In genomic region chr4:139901516-139902327, GRCh38 we compare ENCODE assay signal across 10 cellular contexts.
DNase-seq lines count a peak whose midpoint lies in the region; ATAC-seq, FAIRE-seq and TF ChIP-seq lines count a peak whose summit lies in the region.
"Had no signal": no experiment of that assay in that cellular context is flagged by ENCODE, and none has a peak within 500 bp of the region (broad histone marks: within the 10 kb centered on the region; RNA-seq: fewer than 3 reads in every experiment).

No MANE protein-coding gene starts in this region.

- no peak overlapping the region for H3K4me2 ChIP-seq in HepG2 (ENCODE audit: low read depth, low read length)

- TF ChIP-seq POLR2A in right lobe of liver (IDR thresholded peaks at IDR 0.05), result no peak
- TF ChIP-seq POLR2A in HepG2 (IDR thresholded peaks at IDR 0.05; ENCODE audit: insufficient read depth in 1 of 2, low read depth in 2 of 2, low read length in 2 of 2), result no peak

- no peaks in the 10 kb centered on the region for H4K20me1 ChIP-seq in HepG2 (ENCODE audit: insufficient read depth, low read length)

- H3K79me2 ChIP-seq in HepG2 (ENCODE audit: insufficient read depth, low read length), result no peaks in the 10 kb centered on the region

- no peak for DNase-seq in right lobe of liver
- no peak for DNase-seq in HepG2 (ENCODE audit: low spot score)
- DNase-seq in cerebellar cortex (ENCODE audit: low spot score), result peak; percentile 34
- no peak for DNase-seq in NCI-H2081 treated with DMSO at 0.1 percent for 48 hours (lab: John Stamatoyannopoulos, UW)
- DNase-seq in activated CD4-positive, alpha-beta memory T cell treated with anti-CD3 and anti-CD28 coated beads for 36 hours, result no peak
- no peak for DNase-seq in HuH-7.5 (ENCODE audit: low spot score)
- DNase-seq: activated effector memory CD4-positive, alpha-beta T cell treated with anti-CD3 and anti-CD28 coated beads, Interleukin-2, amount 50 U/mL, for 16 hours; naive thymus-derived CD4-positive, alpha-beta T cell had no signal

- H3K36me3 Mint-ChIP-seq in activated CD4-positive, alpha-beta memory T cell treated with anti-CD3 and anti-CD28 coated beads for 36 hours, result peaks cover 3% of the 10 kb centered on the region

- H3K9me3 ChIP-seq in right lobe of liver (no peaks in the 10 kb centered on the region), HepG2 (ENCODE audit: low read length) (no peaks in the 10 kb centered on the region), muscle layer of duodenum (ENCODE audit: control insufficient read depth in 1 of 2, low read length in 2 of 2) (no peaks in the 10 kb centered on the region)

- POLR2A ChIA-PET in HepG2 (lab: Yijun Ruan, JAX), result no interaction called here
- POLR2A ChIA-PET in activated CD4-positive, alpha-beta memory T cell treated with anti-CD3 and anti-CD28 coated beads for 36 hours (lab: Charles Lee), result no interaction called here

- H3K27ac ChIP-seq in right lobe of liver (no peak overlapping the region), HepG2 (ENCODE audit: extremely low read length, insufficient read depth, low read length) (no peak overlapping the region), muscle layer of duodenum (ENCODE audit: low read length) (peak overlapping the region; percentile 74)

- in situ Hi-C loops in HepG2 (cut with HindIII; ENCODE audit: extremely low pct_ligation_motif_present, low pct_unique_long_range_greater_than_20kb), result no loop called here

- no peak overlapping the region for H3K4me3 Mint-ChIP-seq in activated CD4-positive, alpha-beta memory T cell treated with anti-CD3 and anti-CD28 coated beads for 36 hours

- intact Hi-C loops in right lobe of liver (cut with DNase I), result no loop called here
- intact Hi-C loops in HepG2 (cut with micrococcal nuclease; ENCODE audit: unreplicated experiment), result no loop called here
- intact Hi-C loops in activated CD4-positive, alpha-beta memory T cell treated with anti-CD3 and anti-CD28 coated beads for 36 hours (cut with micrococcal nuclease), result loop anchor here (2.0 kb wide), 1 partner anchor 43 kb away; no protein-coding TSS in a partner anchor

- peaks cover 7% of the 10 kb centered on the region for H3K9me3 Mint-ChIP-seq in activated CD4-positive, alpha-beta memory T cell treated with anti-CD3 and anti-CD28 coated beads for 36 hours

- peaks cover 10% of the 10 kb centered on the region for H3K4me1 Mint-ChIP-seq in activated CD4-positive, alpha-beta memory T cell treated with anti-CD3 and anti-CD28 coated beads for 36 hours (ENCODE audit: low read depth)

- no peak overlapping the region for H2AFZ ChIP-seq in HepG2 (ENCODE audit: low read length)

- TF ChIP-seq EP300 in HepG2 (IDR thresholded peaks at IDR 0.05; ENCODE audit: low read depth in 2 of 2, low read length in 2 of 2), result no peak
- no peak for TF ChIP-seq EP300 in HepG2 (CRISPR knock-in tag; IDR thresholded peaks at IDR 0.05; ENCODE audit: borderline replicate concordance)

- CTCF ChIA-PET in HepG2 (lab: Yijun Ruan, JAX; ENCODE audit: low intra/inter-chr PET ratio, low total read pairs), result no interaction called here
- CTCF ChIA-PET in activated CD4-positive, alpha-beta memory T cell treated with anti-CD3 and anti-CD28 coated beads for 36 hours (lab: Charles Lee), result no interaction called here

- H3K27me3 ChIP-seq in right lobe of liver, result no peaks in the 10 kb centered on the region
- peaks cover 0 to 9% of the 10 kb centered on the region in 2 experiments; a peak in 1 of 5 replicates for H3K27me3 ChIP-seq in HepG2 (ENCODE audit: control insufficient read depth in 1 of 2, insufficient read depth in 2 of 2, low read length in 2 of 2)
- H3K27me3 ChIP-seq in muscle layer of duodenum (ENCODE audit: low read depth, low read length), result no peaks in the 10 kb centered on the region

- H3K27me3 Mint-ChIP-seq in activated CD4-positive, alpha-beta memory T cell treated with anti-CD3 and anti-CD28 coated beads for 36 hours, result peaks cover 4% of the 10 kb centered on the region
- H3K27me3 Mint-ChIP-seq: naive thymus-derived CD4-positive, alpha-beta T cell had no signal

- FAIRE-seq in HepG2 (lab: Jason Lieb, UNC), result no peak

- WGBS in right lobe of liver (ENCODE audit: insufficient coverage, low coverage, low lambda C conversion rate, missing lambda C conversion rate), result 43% methylated on average over 16 of the region's 17 CpGs
- 54% methylated on average over 17 of the region's 17 CpGs for WGBS in HepG2 (ENCODE audit: low lambda C conversion rate)

- no TSS peak for BruUV-seq in HepG2 (replicated peaks; lab: Mats Ljungman, UMichigan)

- no peak overlapping the region for H3K9ac ChIP-seq in HepG2 (ENCODE audit: insufficient read depth, low read depth, low read length)

- no peaks in the 10 kb centered on the region for H3K36me3 ChIP-seq in right lobe of liver
- H3K36me3 ChIP-seq in HepG2 (replicated peaks in 1 of 2; ENCODE audit: control insufficient read depth in 1 of 2, insufficient read depth in 2 of 2, low read length in 2 of 2), result no peaks in the 10 kb centered on the region
- H3K36me3 ChIP-seq in muscle layer of duodenum (ENCODE audit: control insufficient read depth in 1 of 2, insufficient read depth in 2 of 2, low read length in 2 of 2), result no peaks in the 10 kb centered on the region

- H3K27ac Mint-ChIP-seq in activated CD4-positive, alpha-beta memory T cell treated with anti-CD3 and anti-CD28 coated beads for 36 hours, result no peak overlapping the region

- no peak for TF ChIP-seq RAD21 in HepG2 (CRISPR knock-in tag; IDR thresholded peaks at IDR 0.05)

- TF ChIP-seq CTCF in right lobe of liver (IDR thresholded peaks at IDR 0.05) (no peak), HepG2 (CRISPR knock-in tag; IDR thresholded peaks at IDR 0.05) (no peak)

- H3K4me1 ChIP-seq in right lobe of liver (peaks cover 0 to 17% (median 1%) of the 10 kb centered on the region in 4 donors), HepG2 (ENCODE audit: insufficient read depth, low read length) (no peaks in the 10 kb centered on the region), muscle layer of duodenum (ENCODE audit: control insufficient read depth in 1 of 2, insufficient read depth in 2 of 2, low read length in 2 of 2) (no peaks in the 10 kb centered on the region)

- ATAC-seq in right lobe of liver (peak in 3 of 4 donors; percentile 20 to 62 (median 37)), HepG2 (no peak), HG02623 (IDR thresholded peaks at IDR 0.05; ENCODE audit: unreplicated experiment) (no peak)
- ATAC-seq: naive thymus-derived CD4-positive, alpha-beta T cell had no signal

- H3K4me3 ChIP-seq in right lobe of liver, result peak overlapping the region in 1 of 3 donors; percentile 26
- no peak overlapping the region for H3K4me3 ChIP-seq in HepG2 (replicated peaks in 1 of 3; ENCODE audit: insufficient read depth in 1 of 3, low read depth in 2 of 3, low read length in 3 of 3)
- H3K4me3 ChIP-seq in muscle layer of duodenum (ENCODE audit: low read depth in 1 of 2, low read length in 2 of 2), result peak overlapping the region; percentile 59 to 60

TF ChIP-seq in HepG2, 621 proteins besides CTCF, POLR2A, EP300 and RAD21 (continues in another document):
- TF ChIP-seq NFATC3 (CRISPR knock-in tag; IDR thresholded peaks at IDR 0.05) (no peak), ZNF282 (IDR thresholded peaks at IDR 0.05; ENCODE audit: partially characterized antibody) (no peak), KLF13 (CRISPR knock-in tag; IDR thresholded peaks at IDR 0.05) (no peak), ZNF777 (CRISPR knock-in tag; IDR thresholded peaks at IDR 0.05) (no peak), TOPORS (CRISPR knock-in tag; IDR thresholded peaks at IDR 0.05) (no peak), HNRNPK (IDR thresholded peaks at IDR 0.05; ENCODE audit: low read depth, low read length, poor library complexity, severe bottlenecking) (no peak), ZNF615 (CRISPR knock-in tag; IDR thresholded peaks at IDR 0.05; ENCODE audit: borderline replicate concordance) (no peak), CCDC6 (CRISPR knock-in tag; IDR thresholded peaks at IDR 0.05) (no peak), ZBTB44 (CRISPR knock-in tag; IDR thresholded peaks at IDR 0.05) (no peak), SNRNP70 (IDR thresholded peaks at IDR 0.05; ENCODE audit: low read depth, low read length) (no peak)
- TF ChIP-seq, protein P1, sequence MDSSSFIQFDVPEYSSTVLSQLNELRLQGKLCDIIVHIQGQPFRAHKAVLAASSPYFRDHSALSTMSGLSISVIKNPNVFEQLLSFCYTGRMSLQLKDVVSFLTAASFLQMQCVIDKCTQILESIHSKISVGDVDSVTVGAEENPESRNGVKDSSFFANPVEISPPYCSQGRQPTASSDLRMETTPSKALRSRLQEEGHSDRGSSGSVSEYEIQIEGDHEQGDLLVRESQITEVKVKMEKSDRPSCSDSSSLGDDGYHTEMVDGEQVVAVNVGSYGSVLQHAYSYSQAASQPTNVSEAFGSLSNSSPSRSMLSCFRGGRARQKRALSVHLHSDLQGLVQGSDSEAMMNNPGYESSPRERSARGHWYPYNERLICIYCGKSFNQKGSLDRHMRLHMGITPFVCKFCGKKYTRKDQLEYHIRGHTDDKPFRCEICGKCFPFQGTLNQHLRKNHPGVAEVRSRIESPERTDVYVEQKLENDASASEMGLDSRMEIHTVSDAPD (CRISPR knock-in tag; IDR thresholded peaks at IDR 0.05), result no peak

Comparison
In these comparisons a context has a peak if more than half of its experiments do, and no peak if none do; other contexts are left out.
1. ATAC-seq: peak in right lobe of liver (3 of 4); none in HepG2 (single experiment) and HG02623 (single experiment).
2. H3K4me3 ChIP-seq: peak in muscle layer of duodenum (2 of 2); none in HepG2 (0 of 3).